10 cellular contexts compared by ENCODE assay signal in the genomic region with DNA sequence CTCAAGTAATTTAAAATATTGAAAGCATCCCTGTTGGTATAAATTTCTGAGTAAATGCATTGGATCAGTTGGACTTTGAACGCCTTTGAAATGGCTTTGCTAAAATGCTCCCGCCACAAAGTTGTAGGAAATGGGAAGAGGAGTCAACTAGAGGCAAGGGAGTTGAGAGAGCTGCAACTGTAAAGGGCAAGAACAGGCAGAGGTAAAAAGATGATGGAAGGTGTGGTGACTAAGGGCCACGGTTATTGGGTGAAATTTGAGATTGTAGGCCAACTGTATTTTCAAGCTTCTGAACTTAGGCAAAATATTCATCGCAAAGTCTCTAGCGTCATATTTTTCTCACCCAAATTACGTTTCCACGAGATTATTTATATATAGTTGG. TPM values are rescaled to one million over a fixed set of nuclear protein-coding genes. Genes with fewer than 3 reads are reported as not detected.
DNase-seq lines count a peak whose midpoint lies in the region; ATAC-seq and TF ChIP-seq lines count a peak whose summit lies in the region.
"Had no signal": no experiment of that assay in that cellular context is flagged by ENCODE, and none has a peak within 500 bp of the region (broad histone marks: within the 10 kb centered on the region; RNA-seq: fewer than 3 reads in every experiment).

No MANE protein-coding gene starts in this region.

- peaks cover 11 to 12% of the 10 kb centered on the region in 2 experiments for H3K4me1 ChIP-seq in neutrophil (ENCODE audit: control insufficient read depth in 1 of 2, insufficient read depth in 1 of 2, low read depth in 1 of 2, low read length in 1 of 2)

- intact Hi-C loops in CD4-positive, alpha-beta T cell (cut with DNase I, micrococcal nuclease): loop anchor here in 1 of 2 experiments (10.0 kb wide), 1 partner anchor 499 kb away; no protein-coding TSS in a partner anchor
- intact Hi-C loops in dendritic cell treated with granulocyte-macrophage colony-stimulating factor and Interleukin-4, amounts not matched to agents 40 ng/mL and 50 ng/mL, for 4 days (cut with micrococcal nuclease): no loop called here

- peaks cover 31% of the 10 kb centered on the region for H3K4me1 Mint-ChIP-seq in CD4-positive, alpha-beta T cell (ENCODE audit: low read depth)
- peaks cover 23% of the 10 kb centered on the region for H3K4me1 Mint-ChIP-seq in dendritic cell treated with granulocyte-macrophage colony-stimulating factor and Interleukin-4, amounts not matched to agents 40 ng/mL and 50 ng/mL, for 4 days (ENCODE audit: low read depth)

- no peak for ATAC-seq in CD4-positive, alpha-beta T cell (ENCODE audit: poor library complexity)
- ATAC-seq in HG03159 (IDR thresholded peaks at IDR 0.05; ENCODE audit: unreplicated experiment): no peak

- CTCF ChIA-PET in CD4-positive, alpha-beta T cell (lab: Charles Lee): interaction anchor here (2.1 kb wide), 1 partner anchor 12 kb away, joined by 12 read pairs; the partner anchor contains the start of genes CCT6A and PSPH

- no peak for TF ChIP-seq CTCF in CD4-positive, alpha-beta T cell (IDR thresholded peaks at IDR 0.05)
- no peak for TF ChIP-seq CTCF in neutrophil (IDR thresholded peaks at IDR 0.05)

- H3K4me3 Mint-ChIP-seq in CD4-positive, alpha-beta T cell: peak overlapping the region; percentile 93
- H3K4me3 Mint-ChIP-seq in dendritic cell treated with granulocyte-macrophage colony-stimulating factor and Interleukin-4, amounts not matched to agents 40 ng/mL and 50 ng/mL, for 4 days: peak overlapping the region; percentile 90

- peak overlapping the region; percentile 82 for H3K27ac ChIP-seq in CD4-positive, alpha-beta T cell (ENCODE audit: low read depth, low read length)
- H3K27ac ChIP-seq in neutrophil: peak overlapping the region; percentile 85

- H3K36me3 Mint-ChIP-seq in CD4-positive, alpha-beta T cell (ENCODE audit: low read depth): peaks cover 67% of the 10 kb centered on the region
- peaks cover 73% of the 10 kb centered on the region for H3K36me3 Mint-ChIP-seq in dendritic cell treated with granulocyte-macrophage colony-stimulating factor and Interleukin-4, amounts not matched to agents 40 ng/mL and 50 ng/mL, for 4 days (ENCODE audit: low read depth)

- POLR2A ChIA-PET in CD4-positive, alpha-beta T cell (lab: Charles Lee): interaction anchor here (1.4 to 5.0 kb wide), 6 partner anchors 9 to 1304 kb away, joined by 8 to 55 read pairs (median 19); partner anchors contain the start of genes CCT6A, CHCHD2, LANCL2 and PSPH

- no peaks in the 10 kb centered on the region for H3K9me3 ChIP-seq in CD4-positive, alpha-beta T cell (ENCODE audit: control insufficient read depth, low read length)
- H3K9me3 ChIP-seq in MG63: no peaks in the 10 kb centered on the region
- no peaks in the 10 kb centered on the region for H3K9me3 ChIP-seq in neutrophil

- peak overlapping the region; percentile 87 for H3K4me3 ChIP-seq in MG63
- H3K4me3 ChIP-seq in neutrophil (ENCODE audit: low read depth in 1 of 2, low read length in 1 of 2): peak overlapping the region; percentile 80 to 90

- H3K27me3 Mint-ChIP-seq in CD4-positive, alpha-beta T cell: no peaks in the 10 kb centered on the region
- H3K27me3 Mint-ChIP-seq in dendritic cell treated with granulocyte-macrophage colony-stimulating factor and Interleukin-4, amounts not matched to agents 40 ng/mL and 50 ng/mL, for 4 days: no peaks in the 10 kb centered on the region

- no peaks in the 10 kb centered on the region for H3K9me3 Mint-ChIP-seq in CD4-positive, alpha-beta T cell
- H3K9me3 Mint-ChIP-seq in dendritic cell treated with granulocyte-macrophage colony-stimulating factor and Interleukin-4, amounts not matched to agents 40 ng/mL and 50 ng/mL, for 4 days: no peaks in the 10 kb centered on the region

- peaks cover 66% of the 10 kb centered on the region for H3K36me3 ChIP-seq in MG63
- peaks cover 24% of the 10 kb centered on the region for H3K36me3 ChIP-seq in neutrophil

- no peak for DNase-seq in CD4-positive, alpha-beta T cell
- DNase-seq in MG63 (no peak), AG20443 (ENCODE audit: low spot score) (no peak), HuH-7 (ENCODE audit: low spot score) (no peak), AG08395 (ENCODE audit: low spot score) (no peak)

- H3K27ac Mint-ChIP-seq in CD4-positive, alpha-beta T cell: peak overlapping the region; percentile 95
- peak overlapping the region; percentile 93 for H3K27ac Mint-ChIP-seq in dendritic cell treated with granulocyte-macrophage colony-stimulating factor and Interleukin-4, amounts not matched to agents 40 ng/mL and 50 ng/mL, for 4 days

- no peaks in the 10 kb centered on the region for H3K27me3 ChIP-seq in CD4-positive, alpha-beta T cell (ENCODE audit: control insufficient read depth, insufficient read depth, low read length)
- H3K27me3 ChIP-seq in MG63 (no peaks in the 10 kb centered on the region), neutrophil (no peaks in the 10 kb centered on the region)

RNA-seq across cellular contexts. Expression of gene SUMF2, which starts 0.6 kb away (rescaled TPM):
- 100 to 1,000 TPM in 1 of 2 experiments, 10 to 100 TPM in 1; 95.8 to 102 TPM for total RNA-seq in CD4-positive, alpha-beta T cell
- total RNA-seq in MG63 (2014; rRNA removed; shearing (Covaris generic); ENCODE audit: low replicate concordance): 99.8 and 154 TPM in 2 replicates

RNA-seq across cellular contexts. Expression of gene CCT6A, which starts 11.9 kb away (rescaled TPM):
- 10 to 100 TPM; 31.8 to 33.0 TPM for total RNA-seq in CD4-positive, alpha-beta T cell
- 421 and 698 TPM in 2 replicates for total RNA-seq in MG63 (2014; rRNA removed; shearing (Covaris generic); ENCODE audit: low replicate concordance)

RNA-seq across cellular contexts. Expression of gene PSPH, which starts 12.2 kb away (rescaled TPM):
- 1 to 10 TPM; 1.2 to 1.9 TPM for total RNA-seq in CD4-positive, alpha-beta T cell
- total RNA-seq in MG63 (2014; rRNA removed; shearing (Covaris generic); ENCODE audit: low replicate concordance): 51.9 and 125 TPM in 2 replicates

RNA-seq across cellular contexts. Expression of gene PHKG1, which starts 29.3 kb away (rescaled TPM):
- 10 to 100 TPM in 1 of 2 experiments, 1 to 10 TPM in 1; 9.7 to 11.5 TPM for total RNA-seq in CD4-positive, alpha-beta T cell
- 5.5 TPM in 1 of 2 replicates, not detected in the other for total RNA-seq in MG63 (2014; rRNA removed; shearing (Covaris generic); ENCODE audit: low replicate concordance)
- total RNA-seq: epithelial cell of proximal tubule, NCI-H460 had no signal

RNA-seq across cellular contexts. Expression of gene CHCHD2, which starts 42.8 kb away (rescaled TPM):
- 100 to 1,000 TPM; 250 to 252 TPM for total RNA-seq in CD4-positive, alpha-beta T cell
- 797 and 882 TPM in 2 replicates for total RNA-seq in MG63 (2014; rRNA removed; shearing (Covaris generic); ENCODE audit: low replicate concordance)

Comparison
In these comparisons a context has a peak if more than half of its experiments do, and no peak if none do; other contexts are left out.
1. RNA of gene CCT6A, which starts 11.9 kb away (total RNA-seq): 421 to 698 TPM in MG63; 31.8 to 33.0 TPM in CD4-positive, alpha-beta T cell; every median in the first group is over 10 times any median in the second.
2. RNA of gene PSPH, which starts 12.2 kb away (total RNA-seq): 51.9 to 125 TPM in MG63; 1.2 to 1.9 TPM in CD4-positive, alpha-beta T cell; every median in the first group is over 10 times any median in the second.